ENCODE assay signal across 25 cellular contexts in the genomic region with DNA sequence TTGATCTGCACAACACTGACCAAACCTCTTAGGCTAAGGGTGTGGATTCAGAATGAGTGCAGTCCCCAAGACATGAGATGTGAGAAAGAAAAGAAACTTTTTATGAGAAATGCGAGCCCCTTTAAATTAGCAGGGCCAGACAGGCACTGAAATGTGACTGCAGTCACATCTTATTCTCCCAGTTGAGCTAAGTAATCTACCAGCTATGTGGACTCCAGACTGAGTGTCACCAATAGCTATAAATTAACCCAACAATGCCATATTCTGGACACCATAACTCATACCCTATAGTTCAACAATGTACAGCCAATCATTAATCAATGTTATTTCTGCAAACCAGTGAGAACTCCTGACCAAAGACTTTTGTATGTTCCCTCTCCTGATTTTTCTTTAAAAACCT.
DNase-seq lines count a peak whose midpoint lies in the region; ATAC-seq, FAIRE-seq and TF ChIP-seq lines count a peak whose summit lies in the region.
"Had no signal": no experiment of that assay in that cellular context is flagged by ENCODE, and none has a peak within 500 bp of the region (broad histone marks: within the 10 kb centered on the region; RNA-seq: fewer than 3 reads in every experiment).

No MANE protein-coding gene starts in this region.

- H3K4me1 ChIP-seq in PC-3 (ENCODE audit: insufficient read depth, low read length) (peaks cover 24% of the 10 kb centered on the region), hepatocyte (ENCODE audit: insufficient read depth) (peaks cover 20% of the 10 kb centered on the region), small intestine (ENCODE audit: control insufficient read depth in 2 of 2, insufficient read depth in 1 of 2, low read depth in 1 of 2, low read length in 1 of 2) (peaks cover 4 to 10% of the 10 kb centered on the region in 2 donors), left ventricle myocardium inferior (peaks cover 21% of the 10 kb centered on the region)
- H3K4me1 ChIP-seq: BE2C had no signal

- no peaks in the 10 kb centered on the region for H4K20me1 ChIP-seq in PC-3 (ENCODE audit: low read length)
- no peaks in the 10 kb centered on the region for H4K20me1 ChIP-seq in hepatocyte (ENCODE audit: insufficient read depth, poor library complexity, severe bottlenecking)

- peaks cover 5% of the 10 kb centered on the region for H3F3A ChIP-seq in PC-3 (ENCODE audit: low read length, unreplicated experiment)

- CTCF ChIA-PET in HEK293T (lab: Yijun Ruan, JAX) (no interaction called here), PC-3 (lab: Charles Lee) (no interaction called here)

- no TSS peak for BruUV-seq in PC-3 (replicated peaks; lab: Mats Ljungman, UMichigan)

- H3K9me2 ChIP-seq in PC-3 (replicated peaks; ENCODE audit: low read length) (no peaks in the 10 kb centered on the region), hepatocyte (replicated peaks; ENCODE audit: insufficient read depth) (no peaks in the 10 kb centered on the region)

- 76% methylated on average over 1 of the region's 1 CpG for WGBS in hepatocyte (ENCODE audit: low lambda C conversion rate, missing lambda C conversion rate)
- 86 to 100% (median 90%) methylated on average over 1 of the region's 1 CpG for WGBS in small intestine, 3 donors

- H2AFZ ChIP-seq in PC-3 (ENCODE audit: low read length) (no peak overlapping the region), hepatocyte (no peak overlapping the region)

- peak overlapping the region; percentile 77 for H3K27ac ChIP-seq in PC-3 (ENCODE audit: low read length)
- H3K27ac ChIP-seq in hepatocyte, result peak overlapping the region; percentile 77
- H3K27ac ChIP-seq in small intestine (ENCODE audit: low read depth in 1 of 2, low read length in 1 of 2), result no peak overlapping the region
- H3K27ac ChIP-seq in left ventricle myocardium inferior (replicated peaks), result no peak overlapping the region

- DNase-seq in HEK293T (ENCODE audit: extremely low spot score), result no peak
- DNase-seq in PC-3, result no peak
- DNase-seq in hepatocyte (ENCODE audit: low spot score), result no peak
- peak; percentile 19 for DNase-seq in small intestine
- no peak for DNase-seq in left ventricle myocardium inferior
- no peak for DNase-seq in activated CD8-positive, alpha-beta memory T cell treated with anti-CD3 and anti-CD28 coated beads, Interleukin-2, amount 50 U/mL, for 4 hours
- no peak for DNase-seq in OCI-M1 (lab: John Stamatoyannopoulos, UW)
- DNase-seq: ACHN; BE2C; C1 segment of cervical spinal cord; CD4-positive, CD25-positive, alpha-beta regulatory T cell; CD8-positive, alpha-beta memory T cell; COR-L47; DMS153; DMS79; GDM1; H9; IMR-90; KBM-7 had no signal

- peak overlapping the region; percentile 59 for H3K4me2 ChIP-seq in PC-3 (ENCODE audit: low read length)
- peak overlapping the region; percentile 14 for H3K4me2 ChIP-seq in hepatocyte

- no peak for ATAC-seq in PC-3
- no peak for ATAC-seq in GM19035 (IDR thresholded peaks at IDR 0.05; ENCODE audit: unreplicated experiment)

- POLR2A ChIA-PET in HEK293T (lab: Yijun Ruan, JAX), result no interaction called here
- POLR2A ChIA-PET in PC-3 (lab: Charles Lee; ENCODE audit: unreplicated experiment), result no interaction called here

- TF ChIP-seq CTCF in PC-3 (conservative IDR thresholded peaks at IDR 0.05; ENCODE audit: low read depth, low read length) (no peak), hepatocyte (IDR thresholded peaks at IDR 0.05; ENCODE audit: poor library complexity) (no peak), left ventricle myocardium inferior (IDR thresholded peaks at IDR 0.05; ENCODE audit: borderline replicate concordance) (no peak)

- H3K4me3 ChIP-seq in PC-3 (ENCODE audit: low read length) (no peak overlapping the region), hepatocyte (no peak overlapping the region), small intestine (ENCODE audit: low read depth in 1 of 2, low read length in 2 of 2) (no peak overlapping the region), left ventricle myocardium inferior (no peak overlapping the region)

- intact Hi-C loops in PC-3 (cut with micrococcal nuclease), result loop anchor here (5.0 to 10.0 kb wide), 2 partner anchors 149 to 226 kb away; partner anchors contain the start of gene COQ8A
- intact Hi-C loops in left ventricle myocardium inferior (cut with micrococcal nuclease), result no loop called here

- H3K27me3 ChIP-seq in PC-3 (ENCODE audit: low read length), result no peaks in the 10 kb centered on the region
- no peaks in the 10 kb centered on the region for H3K27me3 ChIP-seq in hepatocyte
- H3K27me3 ChIP-seq in small intestine (ENCODE audit: control insufficient read depth in 2 of 2, insufficient read depth in 2 of 2, low read length in 2 of 2), result no peaks in the 10 kb centered on the region
- no peaks in the 10 kb centered on the region for H3K27me3 ChIP-seq in left ventricle myocardium inferior (ENCODE audit: low read depth)
- H3K27me3 ChIP-seq: BE2C had no signal

- H3K9ac ChIP-seq in PC-3 (ENCODE audit: low read length), result no peak overlapping the region

- H3K9me3 ChIP-seq in PC-3 (ENCODE audit: low read length) (no peaks in the 10 kb centered on the region), hepatocyte (ENCODE audit: low read depth) (no peaks in the 10 kb centered on the region), small intestine (ENCODE audit: control insufficient read depth, low read depth) (no peaks in the 10 kb centered on the region), left ventricle myocardium inferior (replicated peaks) (no peaks in the 10 kb centered on the region)
- H3K9me3 ChIP-seq: BE2C had no signal

- H3K79me2 ChIP-seq in PC-3 (ENCODE audit: low read length) (no peaks in the 10 kb centered on the region), hepatocyte (no peaks in the 10 kb centered on the region)

- H3K36me3 ChIP-seq in PC-3 (ENCODE audit: low read depth, low read length), result peaks cover 6% of the 10 kb centered on the region
- no peaks in the 10 kb centered on the region for H3K36me3 ChIP-seq in hepatocyte (replicated peaks; ENCODE audit: insufficient read depth, low read depth)
- H3K36me3 ChIP-seq in small intestine (ENCODE audit: control insufficient read depth in 2 of 2, insufficient read depth in 2 of 2, low read length in 2 of 2), result no peaks in the 10 kb centered on the region
- peaks cover 45% of the 10 kb centered on the region for H3K36me3 ChIP-seq in left ventricle myocardium inferior

- no peak for FAIRE-seq in small intestine (lab: Jason Lieb, UNC)
- FAIRE-seq: A204.1, GM12892, GM18507, H1, HTR-8/SVneo had no signal

TF ChIP-seq in HEK293T, 16 proteins besides CTCF, POLR2A, EP300 and RAD21:
- TF ChIP-seq BHLHE40 (IDR thresholded peaks at IDR 0.05; ENCODE audit: borderline replicate concordance) (no peak), SUZ12 (IDR thresholded peaks at IDR 0.05) (no peak), FOXM1 (IDR thresholded peaks at IDR 0.05; ENCODE audit: borderline replicate concordance) (no peak), PKNOX1 (IDR thresholded peaks at IDR 0.05) (peak; percentile 59)
TF ChIP-seq in HEK293T: peak in this region for 1.

Comparison
In these comparisons a context has a peak if more than half of its experiments do, and no peak if none do; other contexts are left out.
1. H3K27ac ChIP-seq: peak in PC-3 (single experiment) and hepatocyte (single experiment); none in small intestine (0 of 2) and left ventricle myocardium inferior (single experiment).